Comparison of ENCODE assay signal across 19 cellular contexts in the genomic region with DNA sequence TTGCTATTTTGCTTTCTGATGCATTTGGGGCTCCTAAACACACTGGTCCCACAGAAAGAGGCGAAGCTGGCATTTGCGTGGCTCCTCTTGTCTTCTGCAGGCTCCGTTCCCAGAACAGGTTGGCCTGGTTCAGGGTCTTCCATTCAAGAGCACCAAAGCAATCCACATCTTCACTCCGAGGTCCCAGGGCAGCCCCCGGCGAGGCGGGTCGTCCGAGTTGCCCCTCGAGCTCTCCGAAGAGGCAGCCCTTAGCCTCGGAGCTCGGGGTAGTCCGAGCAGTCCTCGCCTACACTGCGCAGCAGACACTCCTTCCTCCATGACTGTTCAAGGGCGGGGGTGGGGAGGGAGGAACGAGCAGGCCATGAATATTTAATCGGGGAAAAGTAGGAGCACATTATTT.
DNase-seq lines count a peak whose midpoint lies in the region; ATAC-seq and TF ChIP-seq lines count a peak whose summit lies in the region.
"Had no signal": no experiment of that assay in that cellular context is flagged by ENCODE, and none has a peak within 500 bp of the region (broad histone marks: within the 10 kb centered on the region; RNA-seq: fewer than 3 reads in every experiment).

No MANE protein-coding gene starts in this region.

- no peak overlapping the region for H3K27ac ChIP-seq in right cardiac atrium (ENCODE audit: low read length)
- no peak overlapping the region for H3K27ac ChIP-seq in left ventricle myocardium inferior (replicated peaks)
- H3K27ac ChIP-seq in neuronal stem cell (replicated peaks; ENCODE audit: low read length): no peak overlapping the region
- H3K27ac ChIP-seq in right atrium auricular region: no peak overlapping the region
- H3K27ac ChIP-seq: KMS-11, PC-9 had no signal

- no peaks in the 10 kb centered on the region for H3K36me3 ChIP-seq in left ventricle myocardium inferior
- no peaks in the 10 kb centered on the region for H3K36me3 ChIP-seq in neuronal stem cell (replicated peaks in 1 of 2; ENCODE audit: control insufficient read depth in 2 of 2, insufficient read depth in 2 of 2, low read length in 2 of 2)
- no peaks in the 10 kb centered on the region for H3K36me3 ChIP-seq in right atrium auricular region

- H3K4me3 ChIP-seq in right cardiac atrium (ENCODE audit: low read length) (no peak overlapping the region), left ventricle myocardium inferior (no peak overlapping the region), neuronal stem cell (ENCODE audit: low read length in 2 of 2) (no peak overlapping the region), right atrium auricular region (no peak overlapping the region)
- H3K4me3 ChIP-seq: PC-9 had no signal

- no peak overlapping the region for H3K4ac ChIP-seq in neuronal stem cell (ENCODE audit: low read length)

- no peak overlapping the region for H2BK12ac ChIP-seq in neuronal stem cell (ENCODE audit: low read length)

- peak in 2 of 3 donors; percentile 29 to 41 for DNase-seq in right cardiac atrium
- no peak for DNase-seq in left ventricle myocardium inferior
- peak; percentile 72 for DNase-seq in globus pallidus (ENCODE audit: low spot score)
- DNase-seq in neuronal stem cell (ENCODE audit: low spot score): no peak
- no peak for DNase-seq in HuH-7.5 (ENCODE audit: low spot score)
- no peak for DNase-seq in NCI-H1417 (lab: John Stamatoyannopoulos, UW)
- no peak for DNase-seq in right atrium auricular region (ENCODE audit: low spot score)
- DNase-seq: 8988T; Calu3; CD4-positive, CD25-positive, alpha-beta regulatory T cell; DMS79; NCI-H1092 treated with DMSO at 0.1 percent for 48 hours; NCI-H1930; NCI-H2171; NCI-H446 treated with DMSO at 0.1 percent for 48 hours; NCI-H748 treated with DMSO at 0.1 percent for 48 hours had no signal

- H3K9me3 ChIP-seq in right cardiac atrium (ENCODE audit: control insufficient read depth, low read length) (no peaks in the 10 kb centered on the region), left ventricle myocardium inferior (replicated peaks) (peaks cover 8% of the 10 kb centered on the region), neuronal stem cell (replicated peaks in 1 of 2; ENCODE audit: control insufficient read depth in 2 of 2, insufficient read depth in 1 of 2, low read depth in 1 of 2, low read length in 2 of 2) (peaks cover 2 to 7% of the 10 kb centered on the region in 2 donors), right atrium auricular region (peaks cover 0 to 9% of the 10 kb centered on the region in 2 donors)

- no peak overlapping the region for H3K23ac ChIP-seq in neuronal stem cell (ENCODE audit: low read depth, low read length, poor library complexity)

- intact Hi-C loops in right cardiac atrium (cut with DNase I) (no loop called here), left ventricle myocardium inferior (cut with micrococcal nuclease) (no loop called here)

- no peak overlapping the region for H3K9ac ChIP-seq in neuronal stem cell (ENCODE audit: low read depth, low read length, poor library complexity)
- H3K9ac ChIP-seq: KMS-11 had no signal

- peak overlapping the region; percentile 41 for H2AK5ac ChIP-seq in neuronal stem cell (ENCODE audit: low read depth, low read length)

- H3K79me1 ChIP-seq in neuronal stem cell (ENCODE audit: low read depth, low read length): no peaks in the 10 kb centered on the region

- no peaks in the 10 kb centered on the region for H3K4me1 ChIP-seq in right cardiac atrium (ENCODE audit: control insufficient read depth, insufficient read depth, low read length)
- no peaks in the 10 kb centered on the region for H3K4me1 ChIP-seq in left ventricle myocardium inferior
- H3K4me1 ChIP-seq in neuronal stem cell (ENCODE audit: control insufficient read depth in 2 of 2, insufficient read depth in 1 of 2, low read depth in 1 of 2, low read length in 2 of 2): peaks cover 0 to 2% of the 10 kb centered on the region in 2 donors
- no peaks in the 10 kb centered on the region for H3K4me1 ChIP-seq in right atrium auricular region

- WGBS in right cardiac atrium: 95% methylated on average over 19 of the region's 19 CpGs
- WGBS in neuronal stem cell (ENCODE audit: extremely low coverage in 2 of 2, insufficient read length in 2 of 2, insufficient replicate concordance in 1 of 2), 2 donors: no CpG with 5 or more reads among the region's 19 CpGs

- ATAC-seq in right cardiac atrium (no peak), GM21526 (IDR thresholded peaks at IDR 0.05; ENCODE audit: low FRiP score, unreplicated experiment) (no peak)

- H3K27me3 ChIP-seq in right cardiac atrium (ENCODE audit: control insufficient read depth, insufficient read depth) (no peaks in the 10 kb centered on the region), left ventricle myocardium inferior (ENCODE audit: low read depth) (no peaks in the 10 kb centered on the region), neuronal stem cell (ENCODE audit: control insufficient read depth in 3 of 3, insufficient read depth in 3 of 3, low read depth in 1 of 3, low read length in 3 of 3) (no peaks in the 10 kb centered on the region), right atrium auricular region (no peaks in the 10 kb centered on the region)

- peak overlapping the region; percentile 65 for H2BK120ac ChIP-seq in neuronal stem cell (ENCODE audit: low read depth, low read length)

- peak overlapping the region; percentile 51 for H2AFZ ChIP-seq in neuronal stem cell (ENCODE audit: low read length)

- H3K4me2 ChIP-seq in neuronal stem cell (ENCODE audit: insufficient read depth, low read length, poor library complexity, severe bottlenecking): no peak overlapping the region
- H3K4me2 ChIP-seq: KMS-11, PC-9 had no signal

- no peak overlapping the region for H2BK15ac ChIP-seq in neuronal stem cell (ENCODE audit: low read length)

- H3K18ac ChIP-seq in neuronal stem cell (ENCODE audit: low read length): peak overlapping the region; percentile 64

- no peak overlapping the region for H4K91ac ChIP-seq in neuronal stem cell (ENCODE audit: low read depth, low read length, poor library complexity)

- peak overlapping the region; percentile 24 for H4K8ac ChIP-seq in neuronal stem cell (ENCODE audit: low read depth, low read length)

- H2BK5ac ChIP-seq in neuronal stem cell (ENCODE audit: low read length): peak overlapping the region; percentile 7

- no peak overlapping the region for H3K14ac ChIP-seq in neuronal stem cell (ENCODE audit: low read length)

- no peak for TF ChIP-seq CTCF in left ventricle myocardium inferior (IDR thresholded peaks at IDR 0.05; ENCODE audit: borderline replicate concordance)
- TF ChIP-seq CTCF in right atrium auricular region (IDR thresholded peaks at IDR 0.05): no peak

Comparison
In these comparisons a context has a peak if more than half of its experiments do, and no peak if none do; other contexts are left out.
1. DNase-seq: peak in right cardiac atrium (2 of 3) and globus pallidus (single experiment); none in left ventricle myocardium inferior (single experiment), neuronal stem cell (single experiment), HuH-7.5 (single experiment), NCI-H1417 (0 of 3) and right atrium auricular region (single experiment).